15 cellular contexts compared by ENCODE assay signal in genomic region chr20:59937150-59937549, GRCh38. TPM values are rescaled to one million over a fixed set of nuclear protein-coding genes. Genes with fewer than 3 reads are reported as not detected.
DNase-seq lines count a peak whose midpoint lies in the region; ATAC-seq, FAIRE-seq and TF ChIP-seq lines count a peak whose summit lies in the region.
"Had no signal": no experiment of that assay in that cellular context is flagged by ENCODE, and none has a peak within 500 bp of the region (broad histone marks: within the 10 kb centered on the region; RNA-seq: fewer than 3 reads in every experiment).

No MANE protein-coding gene starts in this region.

- H3K4me2 ChIP-seq in GM12878 (ENCODE audit: control insufficient read depth, insufficient read depth) = no peak overlapping the region

- peak overlapping the region; percentile 19 for H3K27ac ChIP-seq in CD4-positive, CD25-positive, alpha-beta regulatory T cell (ENCODE audit: insufficient read depth, low read length, poor library complexity, severe bottlenecking)
- no peak overlapping the region for H3K27ac ChIP-seq in GM12878 (ENCODE audit: control insufficient read depth, insufficient read depth)
- H3K27ac ChIP-seq in body of pancreas = no peak overlapping the region
- H3K27ac ChIP-seq: ovary had no signal

- no peak for TF ChIP-seq EP300 in GM12878 (IDR thresholded peaks at IDR 0.05; ENCODE audit: borderline replicate concordance in 1 of 2, control insufficient read depth in 1 of 2, low read depth in 2 of 2, low read length in 2 of 2)

- peaks cover 35 to 60% (median 45%) of the 10 kb centered on the region in 4 donors for H3K4me1 Mint-ChIP-seq in CD4-positive, CD25-positive, alpha-beta regulatory T cell
- peaks cover 24 to 38% (median 33%) of the 10 kb centered on the region in 3 donors for H3K4me1 Mint-ChIP-seq in IgD-negative memory B cell
- peaks cover 39% of the 10 kb centered on the region for H3K4me1 Mint-ChIP-seq in nephron

- TF ChIP-seq RAD21 in GM12878 (IDR thresholded peaks at IDR 0.05; ENCODE audit: insufficient read depth, low read depth, low read length) = no peak

- no peaks in the 10 kb centered on the region for H4K20me1 ChIP-seq in GM12878 (ENCODE audit: control insufficient read depth, insufficient read depth)

- H2AFZ ChIP-seq in GM12878 (ENCODE audit: control insufficient read depth, low read depth, low read length) = no peak overlapping the region

- H3K9me3 Mint-ChIP-seq in CD4-positive, CD25-positive, alpha-beta regulatory T cell = no peaks in the 10 kb centered on the region
- H3K9me3 Mint-ChIP-seq in IgD-negative memory B cell (no peaks in the 10 kb centered on the region), nephron (no peaks in the 10 kb centered on the region)

- H3K27me3 Mint-ChIP-seq in CD4-positive, CD25-positive, alpha-beta regulatory T cell = no peaks in the 10 kb centered on the region
- H3K27me3 Mint-ChIP-seq in IgD-negative memory B cell (no peaks in the 10 kb centered on the region), nephron (ENCODE audit: low read depth) (peaks cover 13% of the 10 kb centered on the region)

- POLR2A ChIA-PET in GM12878 (lab: Charles Lee) = interaction anchor here (0.6 kb wide), 1 partner anchor 332 kb away, joined by 4 read pairs; no protein-coding TSS in a partner anchor

- TSS peak; percentile 75 for BruUV-seq in GM12878 (replicated peaks; lab: Mats Ljungman, UMichigan)

- no peak for ATAC-seq in CD4-positive, CD25-positive, alpha-beta regulatory T cell (ENCODE audit: low read depth in 2 of 2)
- ATAC-seq in GM12878 (no peak), body of pancreas (no peak)

- intact Hi-C loops in GM12878 (cut with micrococcal nuclease; ENCODE audit: unreplicated experiment) = no loop called here
- intact Hi-C loops in body of pancreas (cut with DNase I) = no loop called here

- H3K27me3 ChIP-seq in CD4-positive, CD25-positive, alpha-beta regulatory T cell (ENCODE audit: control insufficient read depth, insufficient read depth, low read length) = no peaks in the 10 kb centered on the region
- H3K27me3 ChIP-seq in GM12878 (replicated peaks in 1 of 2; ENCODE audit: control insufficient read depth in 2 of 2, insufficient read depth in 2 of 2, low read length in 1 of 2) = no peaks in the 10 kb centered on the region
- no peaks in the 10 kb centered on the region for H3K27me3 ChIP-seq in body of pancreas
- H3K27me3 ChIP-seq: ovary had no signal

- H3K79me2 ChIP-seq in GM12878 (ENCODE audit: control insufficient read depth, insufficient read depth, low read length) = peaks cover 14% of the 10 kb centered on the region

- CTCF ChIA-PET in GM12878 (lab: Yijun Ruan, JAX) = interaction anchor here (0.7 to 9.5 kb wide), 5 partner anchors 10 to 1188 kb away, joined by 4 to 173 read pairs (median 5); no protein-coding TSS in a partner anchor

- no peaks in the 10 kb centered on the region for H3K36me3 Mint-ChIP-seq in CD4-positive, CD25-positive, alpha-beta regulatory T cell
- H3K36me3 Mint-ChIP-seq in IgD-negative memory B cell = peaks cover 6% of the 10 kb centered on the region
- H3K36me3 Mint-ChIP-seq in nephron (ENCODE audit: low read depth) = no peaks in the 10 kb centered on the region

- WGBS in GM12878 (ENCODE audit: insufficient coverage, insufficient replicate concordance, low lambda C conversion rate, missing lambda C conversion rate) = 66% methylated on average over 3 of the region's 3 CpGs
- 52 to 58% methylated on average over 3 of the region's 3 CpGs for WGBS in body of pancreas, 2 donors

- peak overlapping the region; percentile 6 to 83 (median 30) for H3K4me3 Mint-ChIP-seq in CD4-positive, CD25-positive, alpha-beta regulatory T cell
- peak overlapping the region in 3 of 4 donors; percentile 8 to 80 (median 72) for H3K4me3 Mint-ChIP-seq in IgD-negative memory B cell
- peak overlapping the region in 2 of 3 experiments; percentile 16 to 52 for H3K4me3 Mint-ChIP-seq in nephron

- no peaks in the 10 kb centered on the region for H3K36me3 ChIP-seq in CD4-positive, CD25-positive, alpha-beta regulatory T cell (ENCODE audit: control insufficient read depth, insufficient read depth, low read length)
- H3K36me3 ChIP-seq in GM12878 (ENCODE audit: control insufficient read depth in 2 of 2, insufficient read depth in 2 of 2, low read length in 1 of 2) (no peaks in the 10 kb centered on the region), body of pancreas (replicated peaks in 1 of 2; ENCODE audit: insufficient read depth in 1 of 2, low read depth in 2 of 2) (no peaks in the 10 kb centered on the region)
- H3K36me3 ChIP-seq: ovary had no signal

- H3K4me1 ChIP-seq in CD4-positive, CD25-positive, alpha-beta regulatory T cell (ENCODE audit: control insufficient read depth, insufficient read depth, low read length, poor library complexity, severe bottlenecking) = peaks cover 52% of the 10 kb centered on the region
- peaks cover 10% of the 10 kb centered on the region for H3K4me1 ChIP-seq in GM12878 (ENCODE audit: control insufficient read depth, insufficient read depth, low read length)
- H3K4me1 ChIP-seq in body of pancreas = peaks cover 57% of the 10 kb centered on the region

- H3K9me3 ChIP-seq in CD4-positive, CD25-positive, alpha-beta regulatory T cell (ENCODE audit: control insufficient read depth in 2 of 2, low read length in 2 of 2) = no peaks in the 10 kb centered on the region
- no peaks in the 10 kb centered on the region for H3K9me3 ChIP-seq in GM12878 (replicated peaks; ENCODE audit: control insufficient read depth, insufficient read depth, low read length)
- H3K9me3 ChIP-seq in body of pancreas = no peaks in the 10 kb centered on the region
- H3K9me3 ChIP-seq: ovary had no signal

- no peak overlapping the region for H3K4me3 ChIP-seq in CD4-positive, CD25-positive, alpha-beta regulatory T cell (ENCODE audit: low read depth, low read length)
- H3K4me3 ChIP-seq in GM12878 (no peak overlapping the region), body of pancreas (no peak overlapping the region)
- H3K4me3 ChIP-seq: ovary had no signal

- SMC1A ChIA-PET in GM12878 (lab: Charles Lee; ENCODE audit: uncharacterized antibody, unreplicated experiment) = interaction anchor here (1.4 kb wide), 2 partner anchors 9 to 10 kb away, joined by 3 to 6 read pairs; no protein-coding TSS in a partner anchor

- no peak for FAIRE-seq in GM12878 (lab: Jason Lieb, UNC)
- FAIRE-seq: GM18507 had no signal

- no peak for DNase-seq in CD4-positive, CD25-positive, alpha-beta regulatory T cell
- DNase-seq in GM12878 (ENCODE audit: low read depth, low spot score) (no peak), body of pancreas (no peak), SKM-1 treated with dmso at 0.1 percent for 144 hours (lab: John Stamatoyannopoulos, UW; ENCODE audit: unreplicated experiment) (no peak)
- no peak for DNase-seq in central memory CD4-positive, alpha-beta T cell
- DNase-seq: activated CD4-positive, alpha-beta T cell treated with anti-CD3 and anti-CD28 coated beads for 1 hour; activated gamma-delta T cell; head of caudate nucleus; islet precursor cell; NCI-H1092; ovary; T-helper 2 cell had no signal

- TF ChIP-seq CTCF in GM12878 (IDR thresholded peaks at IDR 0.05 in 2 of 3, conservative IDR thresholded peaks at IDR 0.05 in 1 of 3; ENCODE audit: control insufficient read depth in 2 of 3, extremely low read depth in 1 of 3, insufficient read depth in 1 of 3, low read depth in 3 of 3, low read length in 3 of 3) (no peak), nephron (IDR thresholded peaks at IDR 0.05; ENCODE audit: unreplicated experiment in 3 of 3) (no peak), body of pancreas (IDR thresholded peaks at IDR 0.05) (no peak)

- peak overlapping the region in 2 of 3 donors; percentile 32 to 83 for H3K27ac Mint-ChIP-seq in CD4-positive, CD25-positive, alpha-beta regulatory T cell
- peak overlapping the region in 1 of 3 donors; percentile 28 for H3K27ac Mint-ChIP-seq in IgD-negative memory B cell
- H3K27ac Mint-ChIP-seq in nephron = peak overlapping the region in 1 of 3 experiments; percentile 24

- in situ Hi-C loops in GM12878 (cut with MboI) = no loop called here

- RAD21 ChIA-PET in GM12878 (lab: Charles Lee; ENCODE audit: unreplicated experiment) = interaction anchor here (1.4 kb wide), 1 partner anchor 10 kb away, joined by 3 read pairs; no protein-coding TSS in a partner anchor

- H3K9ac ChIP-seq in GM12878 (ENCODE audit: control insufficient read depth, insufficient read depth, low read length) = no peak overlapping the region

- TF ChIP-seq POLR2A in GM12878 (IDR thresholded peaks at IDR 0.05; ENCODE audit: low read depth, low read length) = no peak
- no peak for TF ChIP-seq POLR2A in body of pancreas (IDR thresholded peaks at IDR 0.05)

RNA-seq across cellular contexts. Expression of gene PPP1R3D, which starts 3.0 kb away (rescaled TPM):
- total RNA-seq in CD4-positive, CD25-positive, alpha-beta regulatory T cell = 5.3 TPM
- 1 to 10 TPM; 1.9 to 3.0 (median 2.1) TPM for polyA plus RNA-seq in CD4-positive, CD25-positive, alpha-beta regulatory T cell
- 1.8 TPM for polyA plus RNA-seq in IgD-negative memory B cell
- total RNA-seq in GM12878 (2013; cell fraction: nucleolus; rRNA removed) = 6.3 and 6.8 TPM in 2 replicates
- total RNA-seq in GM12878 (2014; rRNA removed) = 4.4 TPM in 2 replicates
- 3.3 and 3.6 TPM in 2 replicates for total RNA-seq in GM12878 (2014; rRNA removed; fragmentation: Illumina TruSeq; extraction: Trizol)
- total RNA-seq in GM12878 (2021) = 4.8 and 5.1 TPM in 2 replicates
- 0.91 TPM for polyA plus RNA-seq in GM12878 (2011; ENCODE audit: low read depth)
- 2.0 and 2.8 TPM in 2 replicates for polyA plus RNA-seq in GM12878 (2011; rRNA removed)
- 1.3 and 1.7 TPM in 2 replicates for polyA plus RNA-seq in GM12878 (2011; cell fraction: cytosol; rRNA removed)
- 3.2 and 3.5 TPM in 2 replicates for polyA plus RNA-seq in GM12878 (2011; cell fraction: nucleus; rRNA removed)
- 1.2 and 3.1 TPM in 2 replicates for polyA plus RNA-seq in GM12878 (2012)
- 3.1 and 4.1 TPM in 2 replicates for polyA plus RNA-seq in GM12878 (2014; fragmentation: Illumina TruSeq; extraction: Trizol)
- polyA plus RNA-seq in GM12878 (2014; fragmentation: Nextera tagmentation; extraction: Ambion mirVana) = 1 to 10 TPM in 1 of 2 experiments, under 1 TPM in 1; 0.74 to 1.3 TPM
- 2.7 and 3.0 TPM in 2 replicates for polyA plus RNA-seq in GM12878 (2014; rRNA removed)
- polyA plus RNA-seq in GM12878 (2016; fragmentation: Nextera tagmentation; extraction: Ambion mirVana) = 1 to 10 TPM in 1 of 2 experiments, under 1 TPM in 1; 0.39 to 2.8 TPM
- polyA minus RNA-seq in GM12878 (2011; rRNA and poly(A)+ RNA removed) = 2.4 and 4.0 TPM in 2 replicates
- 1.6 and 2.5 TPM in 2 replicates for polyA minus RNA-seq in GM12878 (2011; cell fraction: cytosol; rRNA and poly(A)+ RNA removed)
- 7.9 and 10.0 TPM in 2 replicates for polyA minus RNA-seq in GM12878 (2011; cell fraction: nucleus; rRNA and poly(A)+ RNA removed)
- 1 to 10 TPM; 6.0 to 6.3 TPM for total RNA-seq in body of pancreas

RNA-seq across cellular contexts. Expression of gene FAM217B, which starts 3.0 kb away (rescaled TPM):
- 15.8 TPM for total RNA-seq in CD4-positive, CD25-positive, alpha-beta regulatory T cell
- 10 to 100 TPM; 23.3 to 30.1 (median 25.9) TPM for polyA plus RNA-seq in CD4-positive, CD25-positive, alpha-beta regulatory T cell
- 24.9 TPM for polyA plus RNA-seq in IgD-negative memory B cell
- total RNA-seq in GM12878 (2013; cell fraction: nucleolus; rRNA removed) = 7.7 and 9.7 TPM in 2 replicates
- 8.9 and 9.1 TPM in 2 replicates for total RNA-seq in GM12878 (2014; rRNA removed)
- 6.0 and 6.8 TPM in 2 replicates for total RNA-seq in GM12878 (2014; rRNA removed; fragmentation: Illumina TruSeq; extraction: Trizol)
- total RNA-seq in GM12878 (2021) = 15.1 and 16.0 TPM in 2 replicates
- polyA plus RNA-seq in GM12878 (2011; ENCODE audit: low read depth) = 3.0 TPM
- polyA plus RNA-seq in GM12878 (2011; rRNA removed) = 14.5 and 25.4 TPM in 2 replicates
- 6.9 and 7.1 TPM in 2 replicates for polyA plus RNA-seq in GM12878 (2011; cell fraction: cytosol; rRNA removed)
- polyA plus RNA-seq in GM12878 (2011; cell fraction: nucleus; rRNA removed) = 4.2 and 4.4 TPM in 2 replicates
- 5.7 and 6.1 TPM in 2 replicates for polyA plus RNA-seq in GM12878 (2012)
- 11.2 and 14.2 TPM in 2 replicates for polyA plus RNA-seq in GM12878 (2014; fragmentation: Illumina TruSeq; extraction: Trizol)
- 1 to 10 TPM; 6.3 to 6.8 TPM for polyA plus RNA-seq in GM12878 (2014; fragmentation: Nextera tagmentation; extraction: Ambion mirVana)
- 6.8 and 10.0 TPM in 2 replicates for polyA plus RNA-seq in GM12878 (2014; rRNA removed)
- 10 to 100 TPM; 17.5 to 18.3 TPM for polyA plus RNA-seq in GM12878 (2016; fragmentation: Nextera tagmentation; extraction: Ambion mirVana)
- polyA minus RNA-seq in GM12878 (2011; rRNA and poly(A)+ RNA removed) = 9.1 and 11.4 TPM in 2 replicates
- polyA minus RNA-seq in GM12878 (2011; cell fraction: cytosol; rRNA and poly(A)+ RNA removed) = 3.7 and 5.0 TPM in 2 replicates
- 7.1 and 8.5 TPM in 2 replicates for polyA minus RNA-seq in GM12878 (2011; cell fraction: nucleus; rRNA and poly(A)+ RNA removed)
- total RNA-seq in body of pancreas = 1 to 10 TPM; 2.6 to 3.6 TPM

RNA-seq across cellular contexts. Expression of gene SYCP2, which starts 3.7 kb away (rescaled TPM):
- total RNA-seq in CD4-positive, CD25-positive, alpha-beta regulatory T cell = 9.1 TPM
- polyA plus RNA-seq in CD4-positive, CD25-positive, alpha-beta regulatory T cell = 1 to 10 TPM in 3 of 4 donors, under 1 TPM in 1; 0.32 to 1.7 (median 1.1) TPM
- 0.56 TPM for polyA plus RNA-seq in IgD-negative memory B cell
- 1.4 and 2.9 TPM in 2 replicates for total RNA-seq in GM12878 (2013; cell fraction: nucleolus; rRNA removed)
- total RNA-seq in GM12878 (2014; rRNA removed) = 0.16 TPM in 1 of 2 replicates, not detected in the other
- total RNA-seq in GM12878 (2014; rRNA removed; fragmentation: Illumina TruSeq; extraction: Trizol) = 0.04 and 0.14 TPM in 2 replicates
- total RNA-seq in GM12878 (2021) = 0.13 TPM in 2 replicates
- polyA plus RNA-seq in GM12878 (2011; ENCODE audit: low read depth) = 0.38 TPM
- 0.10 and 0.16 TPM in 2 replicates for polyA plus RNA-seq in GM12878 (2011; rRNA removed)
- 0.01 TPM in 1 of 2 replicates, not detected in the other for polyA plus RNA-seq in GM12878 (2011; cell fraction: cytosol; rRNA removed)
- polyA plus RNA-seq in GM12878 (2011; cell fraction: nucleus; rRNA removed) = 0.12 and 0.21 TPM in 2 replicates
- polyA plus RNA-seq in GM12878 (2012) = 0.23 and 0.25 TPM in 2 replicates
- polyA plus RNA-seq in GM12878 (2014; fragmentation: Illumina TruSeq; extraction: Trizol) = 0.09 and 0.95 TPM in 2 replicates
- polyA plus RNA-seq in GM12878 (2014; fragmentation: Nextera tagmentation; extraction: Ambion mirVana) = under 1 TPM; 0.04 to 0.10 TPM
- 0.01 and 0.22 TPM in 2 replicates for polyA plus RNA-seq in GM12878 (2014; rRNA removed)
- polyA plus RNA-seq in GM12878 (2016; fragmentation: Nextera tagmentation; extraction: Ambion mirVana) = under 1 TPM in 1 of 2 experiments, not detected in 1; 0.18 TPM
- not detected in 2 replicates for polyA minus RNA-seq in GM12878 (2011; rRNA and poly(A)+ RNA removed)
- not detected in 2 replicates for polyA minus RNA-seq in GM12878 (2011; cell fraction: cytosol; rRNA and poly(A)+ RNA removed)
- not detected in 2 replicates for polyA minus RNA-seq in GM12878 (2011; cell fraction: nucleus; rRNA and poly(A)+ RNA removed)
- 10 to 100 TPM in 1 of 2 donors, 1 to 10 TPM in 1; 3.6 to 15.3 TPM for total RNA-seq in body of pancreas

RNA-seq across cellular contexts. Expression of gene CDH26, which starts 21.1 kb away (rescaled TPM):
- total RNA-seq in CD4-positive, CD25-positive, alpha-beta regulatory T cell = 1.0 TPM
- under 1 TPM in 2 of 4 donors, not detected in 2; 0.24 to 0.31 TPM for polyA plus RNA-seq in CD4-positive, CD25-positive, alpha-beta regulatory T cell
- polyA plus RNA-seq in IgD-negative memory B cell = not detected
- total RNA-seq in GM12878 (2013; cell fraction: nucleolus; rRNA removed) = 0.79 and 0.93 TPM in 2 replicates
- 0.06 and 0.16 TPM in 2 replicates for total RNA-seq in GM12878 (2014; rRNA removed)
- total RNA-seq in GM12878 (2014; rRNA removed; fragmentation: Illumina TruSeq; extraction: Trizol) = not detected in 2 replicates
- 0.10 TPM in 1 of 2 replicates, not detected in the other for total RNA-seq in GM12878 (2021)
- polyA plus RNA-seq in GM12878 (2011; ENCODE audit: low read depth) = not detected
- 0.16 and 0.39 TPM in 2 replicates for polyA plus RNA-seq in GM12878 (2011; rRNA removed)
- 0.06 and 0.08 TPM in 2 replicates for polyA plus RNA-seq in GM12878 (2011; cell fraction: cytosol; rRNA removed)
- 0.98 and 1.3 TPM in 2 replicates for polyA plus RNA-seq in GM12878 (2011; cell fraction: nucleus; rRNA removed)
- polyA plus RNA-seq in GM12878 (2012) = 0.14 TPM in 1 of 2 replicates, not detected in the other
- polyA plus RNA-seq in GM12878 (2014; fragmentation: Illumina TruSeq; extraction: Trizol) = 0.03 TPM in 1 of 2 replicates, not detected in the other
- polyA plus RNA-seq in GM12878 (2014; fragmentation: Nextera tagmentation; extraction: Ambion mirVana) = under 1 TPM in 1 of 2 experiments, not detected in 1; 0.05 TPM
- polyA plus RNA-seq in GM12878 (2014; rRNA removed) = 0.18 and 0.19 TPM in 2 replicates
- not detected for polyA plus RNA-seq in GM12878 (2016; fragmentation: Nextera tagmentation; extraction: Ambion mirVana)
- polyA minus RNA-seq in GM12878 (2011; rRNA and poly(A)+ RNA removed) = 0.15 and 0.21 TPM in 2 replicates
- not detected in 2 replicates for polyA minus RNA-seq in GM12878 (2011; cell fraction: cytosol; rRNA and poly(A)+ RNA removed)
- 0.12 and 0.48 TPM in 2 replicates for polyA minus RNA-seq in GM12878 (2011; cell fraction: nucleus; rRNA and poly(A)+ RNA removed)
- total RNA-seq in body of pancreas = under 1 TPM; 0.26 to 0.33 TPM
